ENCODE assay signal across 1 cellular context in genomic region chr10:11612004-11613001, GRCh38.
TF ChIP-seq lines count a peak whose summit lies in the region.

No MANE protein-coding gene starts in this region.

TF ChIP-seq in K562, 482 proteins besides CTCF, POLR2A, EP300 and RAD21 (continued from another document and continues in another):
- TF ChIP-seq, protein P1, sequence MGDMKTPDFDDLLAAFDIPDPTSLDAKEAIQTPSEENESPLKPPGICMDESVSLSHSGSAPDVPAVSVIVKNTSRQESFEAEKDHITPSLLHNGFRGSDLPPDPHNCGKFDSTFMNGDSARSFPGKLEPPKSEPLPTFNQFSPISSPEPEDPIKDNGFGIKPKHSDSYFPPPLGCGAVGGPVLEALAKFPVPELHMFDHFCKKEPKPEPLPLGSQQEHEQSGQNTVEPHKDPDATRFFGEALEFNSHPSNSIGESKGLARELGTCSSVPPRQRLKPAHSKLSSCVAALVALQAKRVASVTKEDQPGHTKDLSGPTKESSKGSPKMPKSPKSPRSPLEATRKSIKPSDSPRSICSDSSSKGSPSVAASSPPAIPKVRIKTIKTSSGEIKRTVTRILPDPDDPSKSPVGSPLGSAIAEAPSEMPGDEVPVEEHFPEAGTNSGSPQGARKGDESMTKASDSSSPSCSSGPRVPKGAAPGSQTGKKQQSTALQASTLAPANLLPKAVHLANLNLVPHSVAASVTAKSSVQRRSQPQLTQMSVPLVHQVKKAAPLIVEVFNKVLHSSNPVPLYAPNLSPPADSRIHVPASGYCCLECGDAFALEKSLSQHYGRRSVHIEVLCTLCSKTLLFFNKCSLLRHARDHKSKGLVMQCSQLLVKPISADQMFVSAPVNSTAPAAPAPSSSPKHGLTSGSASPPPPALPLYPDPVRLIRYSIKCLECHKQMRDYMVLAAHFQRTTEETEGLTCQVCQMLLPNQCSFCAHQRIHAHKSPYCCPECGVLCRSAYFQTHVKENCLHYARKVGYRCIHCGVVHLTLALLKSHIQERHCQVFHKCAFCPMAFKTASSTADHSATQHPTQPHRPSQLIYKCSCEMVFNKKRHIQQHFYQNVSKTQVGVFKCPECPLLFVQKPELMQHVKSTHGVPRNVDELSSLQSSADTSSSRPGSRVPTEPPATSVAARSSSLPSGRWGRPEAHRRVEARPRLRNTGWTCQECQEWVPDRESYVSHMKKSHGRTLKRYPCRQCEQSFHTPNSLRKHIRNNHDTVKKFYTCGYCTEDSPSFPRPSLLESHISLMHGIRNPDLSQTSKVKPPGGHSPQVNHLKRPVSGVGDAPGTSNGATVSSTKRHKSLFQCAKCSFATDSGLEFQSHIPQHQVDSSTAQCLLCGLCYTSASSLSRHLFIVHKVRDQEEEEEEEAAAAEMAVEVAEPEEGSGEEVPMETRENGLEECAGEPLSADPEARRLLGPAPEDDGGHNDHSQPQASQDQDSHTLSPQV (IDR thresholded peaks at IDR 0.05): peak; percentile 48; the same call in 1 of the 2 replicates
- no peak for TF ChIP-seq SNIP1 (IDR thresholded peaks at IDR 0.05; ENCODE audit: low read depth)
- no peak for TF ChIP-seq MECOM (CRISPR knock-in tag; IDR thresholded peaks at IDR 0.05)
- peak; percentile 97 for TF ChIP-seq CBFA2T3 (IDR thresholded peaks at IDR 0.05)
- TF ChIP-seq RCOR1 (IDR thresholded peaks at IDR 0.05; ENCODE audit: borderline replicate concordance in 1 of 2, low read depth in 2 of 2, low read length in 2 of 2): peak in 1 of 2 experiments; percentile 88; a peak in 3 of 4 replicates
- TF ChIP-seq RREB1 (CRISPR knock-in tag; IDR thresholded peaks at IDR 0.05): no peak
- TF ChIP-seq JUNB (CRISPR knock-in tag; conservative IDR thresholded peaks at IDR 0.05): no peak
- TF ChIP-seq NFE2 (IDR thresholded peaks at IDR 0.05; ENCODE audit: low read depth): peak; percentile 38
- TF ChIP-seq ZNF347 (CRISPR knock-in tag; IDR thresholded peaks at IDR 0.05; ENCODE audit: low read depth): no peak
- TF ChIP-seq SPI1 (IDR thresholded peaks at IDR 0.05; ENCODE audit: borderline replicate concordance, low read depth, low read length): peak; percentile 18; the same call in 1 of the 2 replicates
- TF ChIP-seq HNRNPK (IDR thresholded peaks at IDR 0.05; ENCODE audit: low read depth, low read length, poor library complexity, severe bottlenecking): no peak
- TF ChIP-seq CXXC5 (CRISPR knock-in tag; IDR thresholded peaks at IDR 0.05): peak; percentile 67
- TF ChIP-seq POLR2AphosphoS5 (IDR thresholded peaks at IDR 0.05; ENCODE audit: control insufficient read depth, insufficient read depth, low read depth, low read length): peak; percentile 95
- TF ChIP-seq ZNF561 (CRISPR knock-in tag; conservative IDR thresholded peaks at IDR 0.05): no peak
- TF ChIP-seq RNF2 (IDR thresholded peaks at IDR 0.05): peak; percentile 94
- TF ChIP-seq RBM34 (IDR thresholded peaks at IDR 0.05; ENCODE audit: borderline replicate concordance, insufficient read depth, low read length): no peak
- peak; percentile 97 for TF ChIP-seq DPF2 (IDR thresholded peaks at IDR 0.05)
- no peak for TF ChIP-seq ZNF518B (CRISPR knock-in tag; IDR thresholded peaks at IDR 0.05)
- TF ChIP-seq PRMT5 (CRISPR knock-in tag; IDR thresholded peaks at IDR 0.05): no peak
- TF ChIP-seq ESRRB (CRISPR knock-in tag; IDR thresholded peaks at IDR 0.05; ENCODE audit: borderline replicate concordance): no peak
- TF ChIP-seq ZBTB7A (IDR thresholded peaks at IDR 0.05; ENCODE audit: borderline replicate concordance, control insufficient read depth, low read depth, low read length): no peak
- peak; percentile 42 for TF ChIP-seq L3MBTL2 (IDR thresholded peaks at IDR 0.05)
- TF ChIP-seq ARNT (IDR thresholded peaks at IDR 0.05): peak; percentile 72 to 94
- TF ChIP-seq ZNF445 (CRISPR knock-in tag; IDR thresholded peaks at IDR 0.05; ENCODE audit: low read depth): no peak
- peak; percentile 56; the same call in 1 of the 2 replicates for TF ChIP-seq MITF (IDR thresholded peaks at IDR 0.05)
- no peak for TF ChIP-seq RBM22 (IDR thresholded peaks at IDR 0.05; ENCODE audit: low read depth, low read length, poor library complexity, severe bottlenecking)
- TF ChIP-seq CTBP1 (IDR thresholded peaks at IDR 0.05; ENCODE audit: borderline replicate concordance): peak; percentile 82; the same call in 1 of the 2 replicates
- peak; percentile 63 to 86; a peak in 3 of 4 replicates for TF ChIP-seq MLLT1 (IDR thresholded peaks at IDR 0.05)
- TF ChIP-seq, protein P2, sequence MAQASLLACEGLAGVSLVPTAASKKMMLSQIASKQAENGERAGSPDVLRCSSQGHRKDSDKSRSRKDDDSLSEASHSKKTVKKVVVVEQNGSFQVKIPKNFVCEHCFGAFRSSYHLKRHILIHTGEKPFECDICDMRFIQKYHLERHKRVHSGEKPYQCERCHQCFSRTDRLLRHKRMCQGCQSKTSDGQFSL (CRISPR knock-in tag; IDR thresholded peaks at IDR 0.05): no peak
- TF ChIP-seq, protein P2 (tag; IDR thresholded peaks at IDR 0.05): no peak
- peak; percentile 79 for TF ChIP-seq ZNF766 (CRISPR knock-in tag; conservative IDR thresholded peaks at IDR 0.05)
- no peak for TF ChIP-seq HMG20B (CRISPR knock-in tag; IDR thresholded peaks at IDR 0.05)
- no peak for TF ChIP-seq SREBF2 (CRISPR knock-in tag; IDR thresholded peaks at IDR 0.05)
- TF ChIP-seq KDM2B (CRISPR knock-in tag; IDR thresholded peaks at IDR 0.05): no peak
- TF ChIP-seq, protein P3, sequence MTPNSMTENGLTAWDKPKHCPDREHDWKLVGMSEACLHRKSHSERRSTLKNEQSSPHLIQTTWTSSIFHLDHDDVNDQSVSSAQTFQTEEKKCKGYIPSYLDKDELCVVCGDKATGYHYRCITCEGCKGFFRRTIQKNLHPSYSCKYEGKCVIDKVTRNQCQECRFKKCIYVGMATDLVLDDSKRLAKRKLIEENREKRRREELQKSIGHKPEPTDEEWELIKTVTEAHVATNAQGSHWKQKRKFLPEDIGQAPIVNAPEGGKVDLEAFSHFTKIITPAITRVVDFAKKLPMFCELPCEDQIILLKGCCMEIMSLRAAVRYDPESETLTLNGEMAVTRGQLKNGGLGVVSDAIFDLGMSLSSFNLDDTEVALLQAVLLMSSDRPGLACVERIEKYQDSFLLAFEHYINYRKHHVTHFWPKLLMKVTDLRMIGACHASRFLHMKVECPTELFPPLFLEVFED (CRISPR knock-in tag; conservative IDR thresholded peaks at IDR 0.05): no peak
- peak; percentile 78 for TF ChIP-seq ATF7 (IDR thresholded peaks at IDR 0.05)
- no peak for TF ChIP-seq ZNF253 (CRISPR knock-in tag; conservative IDR thresholded peaks at IDR 0.05)
- no peak for TF ChIP-seq ZBTB2 (IDR thresholded peaks at IDR 0.05)
- peak; percentile 89 for TF ChIP-seq HDAC2 (IDR thresholded peaks at IDR 0.05)
- no peak for TF ChIP-seq CBX2 (IDR thresholded peaks at IDR 0.05; ENCODE audit: insufficient read depth, low read length, poor library complexity, severe bottlenecking)
- no peak for TF ChIP-seq ZNF644 (tag; IDR thresholded peaks at IDR 0.05; ENCODE audit: low read depth)
- TF ChIP-seq E2F3 (CRISPR knock-in tag; IDR thresholded peaks at IDR 0.05): no peak
- no peak for TF ChIP-seq ZNF79 (CRISPR knock-in tag; IDR thresholded peaks at IDR 0.05; ENCODE audit: low read depth)
- TF ChIP-seq ILK (tag; IDR thresholded peaks at IDR 0.05; ENCODE audit: borderline replicate concordance, low read depth): no peak
- TF ChIP-seq CCAR2 (IDR thresholded peaks at IDR 0.05; ENCODE audit: low read depth, low read length): no peak
- TF ChIP-seq ZNF124 (CRISPR knock-in tag; IDR thresholded peaks at IDR 0.05): no peak
- peak; percentile 83 to 90 for TF ChIP-seq KDM1A (IDR thresholded peaks at IDR 0.05)
- TF ChIP-seq NCOA4 (IDR thresholded peaks at IDR 0.05; ENCODE audit: partially characterized antibody): no peak
